ENCODE assay signal across 14 cellular contexts in the genomic region with DNA sequence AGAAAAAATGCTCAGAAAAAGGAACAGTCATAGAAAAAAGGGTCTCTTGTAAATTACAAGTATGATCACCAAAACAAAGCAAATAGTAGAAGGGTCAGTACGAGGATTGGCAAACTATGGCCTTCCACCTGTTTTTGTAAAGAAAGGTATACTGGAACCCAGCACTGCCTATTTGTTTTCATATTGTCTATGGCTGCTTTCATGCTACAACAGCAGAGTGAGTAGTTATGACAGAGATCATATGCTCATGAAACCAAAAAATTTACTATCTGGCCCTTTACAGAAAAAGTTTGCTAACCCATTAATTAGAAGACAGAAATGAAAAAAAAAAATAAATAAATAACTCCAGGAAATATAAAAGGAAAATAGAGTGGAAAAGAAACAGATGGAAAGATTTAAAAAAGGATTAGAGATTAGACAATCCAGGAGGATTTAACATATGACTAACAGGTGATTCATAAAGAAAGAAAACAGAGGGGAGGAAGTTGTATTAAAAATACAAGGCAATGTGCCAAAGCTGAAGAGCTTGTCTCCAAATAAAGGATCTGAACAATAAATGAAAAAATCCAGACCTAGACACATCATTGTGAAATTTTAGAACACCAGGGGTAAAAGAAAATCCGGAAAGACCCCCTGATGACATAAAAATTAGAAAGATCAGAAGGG.
DNase-seq lines count a peak whose midpoint lies in the region; ATAC-seq and FAIRE-seq lines count a peak whose summit lies in the region.
"Had no signal": no experiment of that assay in that cellular context is flagged by ENCODE, and none has a peak within 500 bp of the region (broad histone marks: within the 10 kb centered on the region; RNA-seq: fewer than 3 reads in every experiment).

No MANE protein-coding gene starts in this region.

- ATAC-seq in right cardiac atrium (no peak), GM21360 (IDR thresholded peaks at IDR 0.05; ENCODE audit: unreplicated experiment) (no peak), esophagus mucosa (no peak)
- ATAC-seq: stimulated activated effector memory CD8-positive, alpha-beta T cell treated with anti-CD3 and anti-CD28 coated beads, Interleukin-12 subunit alpha, Interleukin-12 subunit beta, amount 100 ng/mL, for 72 hours had no signal

- 70% methylated on average over 2 of the region's 2 CpGs for WGBS in right cardiac atrium

- no peaks in the 10 kb centered on the region for H3K9me3 ChIP-seq in right cardiac atrium (ENCODE audit: control insufficient read depth, low read length)
- H3K9me3 ChIP-seq: HAP-1 had no signal

- no peak overlapping the region for H3K27ac ChIP-seq in right cardiac atrium (ENCODE audit: low read length)

- intact Hi-C loops in right cardiac atrium (cut with DNase I) = no loop called here

- peak; percentile 52 for DNase-seq in Caki2 (ENCODE audit: low read depth)
- peak; percentile 43 for DNase-seq in HTR-8/SVneo (ENCODE audit: insufficient read length, low spot score)
- peak; percentile 79 for DNase-seq in amniotic epithelial cell (ENCODE audit: low read depth)
- peak; percentile 13 for DNase-seq in kidney glomerular epithelial cell (lab: John Stamatoyannopoulos, UW)
- no peak for DNase-seq in right cardiac atrium
- DNase-seq in GOT3 (lab: John Stamatoyannopoulos, UW) = no peak
- DNase-seq: activated T-cell treated with anti-CD3 and anti-CD28 coated beads, Interleukin-2, amount 50 U/mL, for 48 hours; cerebellar nuclear complex; MM.1S had no signal

- H3K4me3 ChIP-seq in right cardiac atrium (ENCODE audit: low read length) = no peak overlapping the region
- H3K4me3 ChIP-seq: HAP-1 had no signal

- FAIRE-seq in HTR-8/SVneo (lab: Jason Lieb, UNC) = no peak
- FAIRE-seq: TTC549 had no signal

- no peaks in the 10 kb centered on the region for H3K27me3 ChIP-seq in right cardiac atrium (ENCODE audit: control insufficient read depth, insufficient read depth)

- in situ Hi-C loops in Caki2 (cut with HindIII; ENCODE audit: low pct_unique_long_range_greater_than_20kb, low sequenced_read_pairs) = no loop called here

- H3K4me1 ChIP-seq in right cardiac atrium (ENCODE audit: control insufficient read depth, insufficient read depth, low read length) = no peaks in the 10 kb centered on the region

Comparison
In these comparisons a context has a peak if more than half of its experiments do, and no peak if none do; other contexts are left out.
1. DNase-seq: peak in Caki2 (single experiment), HTR-8/SVneo (single experiment), amniotic epithelial cell (single experiment) and kidney glomerular epithelial cell (single experiment); none in right cardiac atrium (0 of 3) and GOT3 (single experiment).